In genomic region chrX:111568817-111569216, GRCh38 we compare ENCODE assay signal across 8 cellular contexts. TPM values are rescaled to one million over a fixed set of nuclear protein-coding genes. Genes with fewer than 3 reads are reported as not detected.
"Had no signal": no experiment of that assay in that cellular context is flagged by ENCODE, and none has a peak within 500 bp of the region (broad histone marks: within the 10 kb centered on the region; RNA-seq: fewer than 3 reads in every experiment).

No MANE protein-coding gene starts in this region.

- H3K4me1 Mint-ChIP-seq: IgD-negative memory B cell had no signal

- H3K36me3 Mint-ChIP-seq: IgD-negative memory B cell had no signal

- H3K4me2 ChIP-seq: KMS-11 had no signal

- H3K4me3 Mint-ChIP-seq: IgD-negative memory B cell had no signal

- H3K27ac ChIP-seq: HL-60, KMS-11 had no signal

- H3K9ac ChIP-seq: KMS-11 had no signal

- FAIRE-seq: HTR-8/SVneo had no signal

- DNase-seq: KG1 had no signal

- H3K9me3 Mint-ChIP-seq: IgD-negative memory B cell had no signal

RNA-seq across cellular contexts. Expression of gene SERTM2, which starts 57.4 kb away (rescaled TPM):
- total RNA-seq: HepG2, HT-29, HT1080 had no signal
- polyA plus RNA-seq: HepG2, IgD-negative memory B cell had no signal
